Comparison of ENCODE assay signal across 1 cellular context in genomic region chr18:51137891-51138290, GRCh38.
TF ChIP-seq lines count a peak whose summit lies in the region.

No MANE protein-coding gene starts in this region.

TF ChIP-seq in GM23338, 12 proteins besides CTCF, POLR2A, EP300 and RAD21:
- TF ChIP-seq STAT1 (IDR thresholded peaks at IDR 0.05; ENCODE audit: unreplicated experiment) (no peak), ETS1 (IDR thresholded peaks at IDR 0.05) (no peak), NANOG (IDR thresholded peaks at IDR 0.05; ENCODE audit: borderline replicate concordance) (no peak), POLR2AphosphoS5 (IDR thresholded peaks at IDR 0.05; ENCODE audit: low read depth) (no peak), ZNF462 (CRISPR knock-in tag; IDR thresholded peaks at IDR 0.05) (no peak), EZH2phosphoT487 (IDR thresholded peaks at IDR 0.05; ENCODE audit: unreplicated experiment) (no peak), ZNF114 (CRISPR knock-in tag; IDR thresholded peaks at IDR 0.05) (no peak), CREB1 (CRISPR knock-in tag; IDR thresholded peaks at IDR 0.05; ENCODE audit: low read depth) (no peak), JUNB (IDR thresholded peaks at IDR 0.05; ENCODE audit: unreplicated experiment) (no peak), REST (IDR thresholded peaks at IDR 0.05; ENCODE audit: unreplicated experiment) (no peak)
